ENCODE assay signal across 11 cellular contexts in genomic region chr16:87389245-87389644, GRCh38. TPM values are rescaled to one million over a fixed set of nuclear protein-coding genes. Genes with fewer than 3 reads are reported as not detected.
DNase-seq lines count a peak whose midpoint lies in the region; ATAC-seq and TF ChIP-seq lines count a peak whose summit lies in the region.
"Had no signal": no experiment of that assay in that cellular context is flagged by ENCODE, and none has a peak within 500 bp of the region (broad histone marks: within the 10 kb centered on the region; RNA-seq: fewer than 3 reads in every experiment).

No MANE protein-coding gene starts in this region.

- no peak for TF ChIP-seq POLR2A in uterus (IDR thresholded peaks at IDR 0.05)

- H3K36me3 ChIP-seq in left ventricle myocardium inferior, result no peaks in the 10 kb centered on the region
- H3K36me3 ChIP-seq in uterus, result no peaks in the 10 kb centered on the region

- peak overlapping the region; percentile 72 for H3K27ac Mint-ChIP-seq in activated T-helper 2 cell treated with anti-CD3 and anti-CD28 coated beads, Interferon-gamma antibody, Interleukin-2, Interleukin-4, amounts not matched to agents 10 μg/mL and 5 μg/mL and 100 μg/mL, durations not matched to agents 14 hours and 24 hours and 36 hours
- peak overlapping the region; percentile 72 for H3K27ac Mint-ChIP-seq in mesothelial cell of epicardium

- H3K27me3 ChIP-seq in left ventricle myocardium inferior (ENCODE audit: low read depth) (no peaks in the 10 kb centered on the region), uterus (no peaks in the 10 kb centered on the region)

- no peaks in the 10 kb centered on the region for H3K9me3 Mint-ChIP-seq in activated T-helper 2 cell treated with anti-CD3 and anti-CD28 coated beads, Interferon-gamma antibody, Interleukin-2, Interleukin-4, amounts not matched to agents 10 μg/mL and 5 μg/mL and 100 μg/mL, durations not matched to agents 14 hours and 24 hours and 36 hours
- no peaks in the 10 kb centered on the region for H3K9me3 Mint-ChIP-seq in mesothelial cell of epicardium

- intact Hi-C loops in left ventricle myocardium inferior (cut with micrococcal nuclease), result no loop called here
- intact Hi-C loops in Right ventricle myocardium inferior (cut with DNase I), result no loop called here
- intact Hi-C loops in activated T-helper 2 cell treated with anti-CD3 and anti-CD28 coated beads, Interferon-gamma antibody, Interleukin-2, Interleukin-4, amounts not matched to agents 10 μg/mL and 5 μg/mL and 100 μg/mL, durations not matched to agents 14 hours and 24 hours and 36 hours (cut with micrococcal nuclease), result loop anchor here (5.0 to 10.0 kb wide), 4 partner anchors 386 to 1063 kb away; partner anchors contain the start of genes MTHFSD and ZFPM1
- intact Hi-C loops in uterus (cut with DNase I; ENCODE audit: low total_unique reads), result no loop called here

- DNase-seq in left ventricle myocardium inferior, result no peak
- no peak for DNase-seq in Right ventricle myocardium inferior (ENCODE audit: missing footprints)
- no peak for DNase-seq in activated T-helper 2 cell treated with anti-CD3 and anti-CD28 coated beads, Interferon-gamma antibody, Interleukin-2, Interleukin-4, amounts not matched to agents 10 μg/mL and 5 μg/mL and 100 μg/mL, durations not matched to agents 14 hours and 24 hours and 36 hours (ENCODE audit: low spot score)
- DNase-seq in mesothelial cell of epicardium (ENCODE audit: low spot score in 2 of 2, unreplicated experiment in 2 of 2), result no peak
- no peak for DNase-seq in uterus
- DNase-seq: DMS79; RPMI8226; stimulated activated CD4-positive, alpha-beta T cell treated with anti-CD3 and anti-CD28 coated beads, Interleukin-2, amount 100 ng/mL, for 48 hours had no signal

- peak overlapping the region; percentile 93 for H3K27ac ChIP-seq in left ventricle myocardium inferior (replicated peaks)
- peak overlapping the region; percentile 83 to 98 for H3K27ac ChIP-seq in uterus

- H3K36me3 Mint-ChIP-seq in activated T-helper 2 cell treated with anti-CD3 and anti-CD28 coated beads, Interferon-gamma antibody, Interleukin-2, Interleukin-4, amounts not matched to agents 10 μg/mL and 5 μg/mL and 100 μg/mL, durations not matched to agents 14 hours and 24 hours and 36 hours (ENCODE audit: low read depth), result peaks cover 11% of the 10 kb centered on the region
- H3K36me3 Mint-ChIP-seq in mesothelial cell of epicardium, result no peaks in the 10 kb centered on the region

- H3K4me1 ChIP-seq in left ventricle myocardium inferior, result peaks cover 60% of the 10 kb centered on the region
- H3K4me1 ChIP-seq in uterus, result peaks cover 3 to 11% of the 10 kb centered on the region in 2 donors

- H3K4me3 ChIP-seq in left ventricle myocardium inferior, result no peak overlapping the region
- H3K4me3 ChIP-seq in uterus, result no peak overlapping the region

- H3K9me3 ChIP-seq in left ventricle myocardium inferior (replicated peaks) (no peaks in the 10 kb centered on the region), uterus (no peaks in the 10 kb centered on the region)

- H3K27me3 Mint-ChIP-seq in activated T-helper 2 cell treated with anti-CD3 and anti-CD28 coated beads, Interferon-gamma antibody, Interleukin-2, Interleukin-4, amounts not matched to agents 10 μg/mL and 5 μg/mL and 100 μg/mL, durations not matched to agents 14 hours and 24 hours and 36 hours (ENCODE audit: low read depth), result no peaks in the 10 kb centered on the region
- H3K27me3 Mint-ChIP-seq in mesothelial cell of epicardium (ENCODE audit: low read depth), result no peaks in the 10 kb centered on the region

- peaks cover 55% of the 10 kb centered on the region for H3K4me1 Mint-ChIP-seq in activated T-helper 2 cell treated with anti-CD3 and anti-CD28 coated beads, Interferon-gamma antibody, Interleukin-2, Interleukin-4, amounts not matched to agents 10 μg/mL and 5 μg/mL and 100 μg/mL, durations not matched to agents 14 hours and 24 hours and 36 hours (ENCODE audit: low read depth)
- peaks cover 32% of the 10 kb centered on the region for H3K4me1 Mint-ChIP-seq in mesothelial cell of epicardium

- TF ChIP-seq CTCF in left ventricle myocardium inferior (IDR thresholded peaks at IDR 0.05; ENCODE audit: borderline replicate concordance) (no peak), mesothelial cell of epicardium (IDR thresholded peaks at IDR 0.05; ENCODE audit: unreplicated experiment) (no peak), uterus (IDR thresholded peaks at IDR 0.05) (no peak)

- ATAC-seq in Right ventricle myocardium inferior, result no peak
- no peak for ATAC-seq in HG02885 (IDR thresholded peaks at IDR 0.05; ENCODE audit: poor library complexity, unreplicated experiment)
- ATAC-seq in GM21529 (IDR thresholded peaks at IDR 0.05; ENCODE audit: unreplicated experiment), result no peak
- ATAC-seq in HG03460 (IDR thresholded peaks at IDR 0.05; ENCODE audit: unreplicated experiment), result no peak

- H3K4me3 Mint-ChIP-seq in activated T-helper 2 cell treated with anti-CD3 and anti-CD28 coated beads, Interferon-gamma antibody, Interleukin-2, Interleukin-4, amounts not matched to agents 10 μg/mL and 5 μg/mL and 100 μg/mL, durations not matched to agents 14 hours and 24 hours and 36 hours (ENCODE audit: low read depth), result peak overlapping the region; percentile 21
- no peak overlapping the region for H3K4me3 Mint-ChIP-seq in mesothelial cell of epicardium

RNA-seq across cellular contexts. Expression of gene MAP1LC3B, which starts 2.9 kb away (rescaled TPM):
- 131 TPM for total RNA-seq in left ventricle myocardium inferior
- 125 TPM for total RNA-seq in Right ventricle myocardium inferior
- total RNA-seq in activated T-helper 2 cell treated with anti-CD3 and anti-CD28 coated beads, Interferon-gamma antibody, Interleukin-2, Interleukin-4, amounts not matched to agents 10 μg/mL and 5 μg/mL and 100 μg/mL, durations not matched to agents 14 hours and 24 hours and 36 hours, result 40.6 and 43.6 TPM in 2 replicates
- 39.6 to 41.6 TPM (median 41.2 TPM) in 3 replicates for total RNA-seq in mesothelial cell of epicardium
- 10 to 100 TPM; 26.3 to 79.7 (median 58.0) TPM for total RNA-seq in uterus

RNA-seq across cellular contexts. Expression of gene FBXO31, which starts 5.7 kb away (rescaled TPM):
- total RNA-seq in left ventricle myocardium inferior (74.5 TPM), Right ventricle myocardium inferior (70.2 TPM), mesothelial cell of epicardium (37.0 to 38.1 TPM (median 37.3 TPM) in 3 replicates), uterus (100 to 1,000 TPM in 1 of 4 donors, 10 to 100 TPM in 3; 35.2 to 309 (median 74.8) TPM)
- total RNA-seq in activated T-helper 2 cell treated with anti-CD3 and anti-CD28 coated beads, Interferon-gamma antibody, Interleukin-2, Interleukin-4, amounts not matched to agents 10 μg/mL and 5 μg/mL and 100 μg/mL, durations not matched to agents 14 hours and 24 hours and 36 hours, result 33.6 and 40.1 TPM in 2 replicates
